In the genomic region with DNA sequence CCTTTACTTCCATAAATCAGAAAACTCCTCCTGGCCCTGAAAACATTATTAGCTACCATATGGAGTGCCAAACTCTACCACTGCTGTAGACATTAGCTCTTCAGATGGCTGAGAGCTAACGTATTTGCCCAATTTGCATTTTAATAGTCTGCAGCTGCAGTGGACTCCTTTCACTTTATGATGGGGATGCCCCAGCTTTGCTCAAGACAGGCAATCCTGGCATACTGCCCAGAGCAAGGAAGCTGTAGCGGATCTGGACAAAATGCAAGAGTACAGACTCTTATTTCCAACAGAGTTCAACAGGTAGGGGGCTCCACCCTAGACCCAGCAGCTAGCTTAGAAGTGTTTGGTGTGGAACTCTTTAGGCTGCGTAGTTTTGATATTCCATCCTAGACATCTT, we compare ENCODE assay signal across 8 cellular contexts.
DNase-seq lines count a peak whose midpoint lies in the region; ATAC-seq and TF ChIP-seq lines count a peak whose summit lies in the region.

No MANE protein-coding gene starts in this region.

- no peaks in the 10 kb centered on the region for H3K9me3 Mint-ChIP-seq in nephron progenitor cell

- TF ChIP-seq CTCF in epithelial cell of proximal tubule (conservative IDR thresholded peaks at IDR 0.05; ENCODE audit: low read depth, low read length) (peak; percentile 36), esophagus muscularis mucosa (IDR thresholded peaks at IDR 0.05) (no peak), nephron progenitor cell (IDR thresholded peaks at IDR 0.05) (no peak)

- H3K36me3 ChIP-seq in esophagus muscularis mucosa, result no peaks in the 10 kb centered on the region

- intact Hi-C loops in esophagus muscularis mucosa (cut with DNase I), result no loop called here

- no peak overlapping the region for H3K4me3 Mint-ChIP-seq in nephron progenitor cell

- H3K4me3 ChIP-seq in epithelial cell of proximal tubule (ENCODE audit: low read depth, low read length), result no peak overlapping the region
- no peak overlapping the region for H3K4me3 ChIP-seq in esophagus muscularis mucosa

- H3K36me3 Mint-ChIP-seq in nephron progenitor cell (ENCODE audit: low read depth), result no peaks in the 10 kb centered on the region

- H3K27me3 Mint-ChIP-seq in nephron progenitor cell (ENCODE audit: low read depth, poor library complexity), result peaks cover 23% of the 10 kb centered on the region

- no peaks in the 10 kb centered on the region for H3K4me1 ChIP-seq in esophagus muscularis mucosa

- TF ChIP-seq POLR2A in esophagus muscularis mucosa (IDR thresholded peaks at IDR 0.05; ENCODE audit: low read depth), result no peak

- no peaks in the 10 kb centered on the region for H3K9me3 ChIP-seq in esophagus muscularis mucosa

- WGBS in esophagus muscularis mucosa, result 54% methylated on average over 3 of the region's 3 CpGs

- peaks cover 33% of the 10 kb centered on the region for H3K4me1 Mint-ChIP-seq in nephron progenitor cell

- H3K27ac Mint-ChIP-seq in nephron progenitor cell, result no peak overlapping the region

- H3K27me3 ChIP-seq in esophagus muscularis mucosa, result no peaks in the 10 kb centered on the region

- TF ChIP-seq EP300 in esophagus muscularis mucosa (IDR thresholded peaks at IDR 0.05), result no peak

- DNase-seq in NCI-H187 (lab: John Stamatoyannopoulos, UW) (peak; percentile 64 to 83), epithelial cell of proximal tubule (ENCODE audit: low read depth) (peak; percentile 50), esophagus muscularis mucosa (ENCODE audit: extremely low spot score) (no peak), islet precursor cell (no peak), nephron progenitor cell (no peak), 8988T (no peak)

- no peak overlapping the region for H3K27ac ChIP-seq in esophagus muscularis mucosa (replicated peaks in 1 of 4)

- ATAC-seq in GM18867 (IDR thresholded peaks at IDR 0.05; ENCODE audit: unreplicated experiment), result peak; percentile 90
- peak; percentile 92 for ATAC-seq in HG02678 (IDR thresholded peaks at IDR 0.05; ENCODE audit: unreplicated experiment)

Comparison
In these comparisons a context has a peak if more than half of its experiments do, and no peak if none do; other contexts are left out.
1. DNase-seq: peak in NCI-H187 (2 of 2) and epithelial cell of proximal tubule (single experiment); none in esophagus muscularis mucosa (single experiment), islet precursor cell (single experiment), nephron progenitor cell (single experiment) and 8988T (single experiment).